ENCODE assay signal across 20 cellular contexts in the genomic region with DNA sequence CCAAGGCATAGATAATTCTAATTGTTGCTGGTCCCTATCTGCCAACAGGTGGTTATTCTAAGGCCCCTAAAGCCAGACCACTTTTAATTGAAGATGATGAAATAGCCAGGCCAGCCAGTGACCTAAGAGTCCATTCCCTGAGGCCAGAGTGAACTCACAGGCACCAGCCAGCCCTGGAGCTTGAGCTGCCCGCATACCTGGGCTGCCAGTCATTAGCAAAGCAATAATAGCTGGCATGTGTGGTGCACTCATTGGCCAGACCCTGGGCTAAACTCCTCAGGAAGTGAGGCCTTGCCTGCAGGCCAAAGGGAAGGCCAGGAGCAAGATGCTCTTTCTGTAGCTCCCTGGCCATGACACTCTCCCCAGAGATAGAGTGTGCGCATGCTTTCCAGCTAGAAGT.
"Had no signal": no experiment of that assay in that cellular context is flagged by ENCODE, and none has a peak within 500 bp of the region (broad histone marks: within the 10 kb centered on the region; RNA-seq: fewer than 3 reads in every experiment).

No MANE protein-coding gene starts in this region.

- H3K4me1 Mint-ChIP-seq: immature natural killer cell, naive B cell, nephron had no signal

- H3K4me3 Mint-ChIP-seq: dendritic cell treated with granulocyte-macrophage colony-stimulating factor and Interleukin-4, amounts not matched to agents 40 ng/mL and 50 ng/mL, for 4 days; effector memory CD8-positive, alpha-beta T cell; immature natural killer cell; naive B cell; nephron had no signal

- DNase-seq: effector memory CD8-positive, alpha-beta T cell; gastrocnemius medialis; immature natural killer cell; kidney; left ventricle myocardium superior; mesenchymal stem cell; naive B cell; psoas muscle; sigmoid colon; substantia nigra; transverse colon had no signal

- H3K27ac Mint-ChIP-seq: dendritic cell treated with granulocyte-macrophage colony-stimulating factor and Interleukin-4, amounts not matched to agents 40 ng/mL and 50 ng/mL, for 4 days; effector memory CD8-positive, alpha-beta T cell; immature natural killer cell; naive B cell; nephron had no signal

- H3K9me3 Mint-ChIP-seq: dendritic cell treated with granulocyte-macrophage colony-stimulating factor and Interleukin-4, amounts not matched to agents 40 ng/mL and 50 ng/mL, for 4 days; effector memory CD8-positive, alpha-beta T cell; immature natural killer cell; nephron had no signal

- H3K36me3 ChIP-seq: esophagus muscularis mucosa, gastrocnemius medialis, neutrophil, sigmoid colon, stomach, thoracic aorta, transverse colon had no signal

- H3K4me1 ChIP-seq: esophagus muscularis mucosa, gastrocnemius medialis, psoas muscle, sigmoid colon, stomach, transverse colon had no signal

- ATAC-seq: effector memory CD8-positive, alpha-beta T cell; gastrocnemius medialis; left ventricle myocardium superior; psoas muscle had no signal

- H3K36me3 Mint-ChIP-seq: immature natural killer cell, naive B cell had no signal

- H3K4me3 ChIP-seq: esophagus muscularis mucosa, gastrocnemius medialis, lung, psoas muscle, sigmoid colon, skin epidermis, stomach, thoracic aorta, transverse colon had no signal

- H3K27ac ChIP-seq: epithelial cell of prostate, esophagus muscularis mucosa, gastrocnemius medialis, neutrophil, psoas muscle, sigmoid colon, skin epidermis, stomach, thoracic aorta, transverse colon had no signal
